Comparison of ENCODE assay signal across 8 cellular contexts in the genomic region with DNA sequence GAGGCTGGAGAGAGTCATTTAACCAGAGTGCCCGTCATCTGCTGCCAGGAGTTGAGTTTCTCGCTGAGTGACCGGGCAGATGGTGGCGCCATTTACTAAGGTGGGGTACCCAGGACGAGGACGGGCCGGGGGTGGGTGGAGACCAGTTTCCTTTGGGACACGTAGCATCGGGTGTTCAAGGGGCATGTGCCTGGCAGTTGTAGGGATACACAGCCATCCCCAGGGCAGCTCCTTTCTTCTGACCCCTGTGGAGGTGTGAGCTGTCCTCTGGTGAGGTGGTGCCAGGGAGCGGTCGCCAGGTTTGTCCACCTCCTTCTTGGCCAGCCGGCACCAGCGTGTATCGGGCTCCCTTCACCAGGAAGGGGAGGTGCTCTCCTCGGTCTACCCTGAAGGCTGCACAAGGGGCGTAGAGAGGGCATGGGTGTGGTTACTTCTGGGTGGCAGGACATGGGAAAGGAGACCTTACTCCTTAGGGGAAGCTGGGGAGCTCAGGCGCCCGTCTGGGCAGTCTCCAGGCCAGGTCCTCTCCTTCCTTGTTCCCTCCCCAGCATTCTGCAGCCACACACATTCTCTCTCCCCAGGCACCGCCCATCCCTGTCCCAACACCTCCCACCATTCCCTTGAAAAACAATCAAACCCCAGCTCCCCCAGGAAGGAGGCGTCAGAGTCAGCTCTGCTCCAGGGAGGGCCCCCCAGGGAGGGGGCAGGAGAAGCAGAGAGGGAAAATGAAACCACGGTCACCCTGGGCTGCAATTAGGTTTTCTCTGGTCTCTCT.
DNase-seq lines count a peak whose midpoint lies in the region; ATAC-seq and TF ChIP-seq lines count a peak whose summit lies in the region.

No MANE protein-coding gene starts in this region.

- H3K4me3 Mint-ChIP-seq in memory B cell, result no peak overlapping the region

- H3K9me3 Mint-ChIP-seq in memory B cell, result peaks cover 2% of the 10 kb centered on the region

- peak overlapping the region; percentile 60 for H3K27ac Mint-ChIP-seq in memory B cell

- peaks cover 30% of the 10 kb centered on the region for H3K27me3 Mint-ChIP-seq in memory B cell

- peak; percentile 64 for TF ChIP-seq CTCF in GM12874 (IDR thresholded peaks at IDR 0.05; ENCODE audit: insufficient read depth, low read depth, low read length)

- H3K4me3 ChIP-seq in endocrine pancreas (ENCODE audit: control insufficient read depth, insufficient read depth, low read length), result peak overlapping the region; percentile 41

- H3K36me3 Mint-ChIP-seq in memory B cell, result peaks cover 3% of the 10 kb centered on the region

- peak overlapping the region; percentile 74 for H3K9ac ChIP-seq in endocrine pancreas (ENCODE audit: control insufficient read depth, insufficient read depth, low read length)

- H3K27me3 ChIP-seq in endocrine pancreas (ENCODE audit: control insufficient read depth, insufficient read depth, low read length), result no peaks in the 10 kb centered on the region

- no peaks in the 10 kb centered on the region for H3K36me3 ChIP-seq in endocrine pancreas (ENCODE audit: control insufficient read depth, insufficient read depth, low read length)

- H3K4me1 ChIP-seq in endocrine pancreas (ENCODE audit: control insufficient read depth, insufficient read depth, low read length), result no peaks in the 10 kb centered on the region

- ATAC-seq in memory B cell (ENCODE audit: low read depth), result no peak

- DNase-seq in 8988T, result peak; percentile 62
- DNase-seq in NCI-H446 (lab: John Stamatoyannopoulos, UW), result peak; percentile 6 to 50
- peak; percentile 17 to 19 for DNase-seq in activated CD8-positive, alpha-beta memory T cell treated with anti-CD3 and anti-CD28 coated beads for 1 hour (ENCODE audit: extremely low read depth in 1 of 2, low read depth in 1 of 2)
- no peak for DNase-seq in memory B cell (ENCODE audit: low spot score in 2 of 2)
- DNase-seq in stimulated activated CD8-positive, alpha-beta memory T cell treated with anti-CD3 and anti-CD28 coated beads, Interleukin-15, amount 100 ng/mL, for 1 hour (ENCODE audit: low read depth), result peak; percentile 7
- DNase-seq in central memory CD4-positive, alpha-beta T cell, result no peak

- peaks cover 12% of the 10 kb centered on the region for H3K4me1 Mint-ChIP-seq in memory B cell

- no peaks in the 10 kb centered on the region for H3K9me3 ChIP-seq in endocrine pancreas (ENCODE audit: control insufficient read depth, low read length)

Comparison
In these comparisons a context has a peak if more than half of its experiments do, and no peak if none do; other contexts are left out.
1. DNase-seq: peak in 8988T (single experiment), NCI-H446 (2 of 2), activated CD8-positive, alpha-beta memory T cell treated with anti-CD3 and anti-CD28 coated beads for 1 hour (2 of 2) and stimulated activated CD8-positive, alpha-beta memory T cell treated with anti-CD3 and anti-CD28 coated beads, Interleukin-15, amount 100 ng/mL, for 1 hour (single experiment); none in memory B cell (0 of 2) and central memory CD4-positive, alpha-beta T cell (single experiment).